ENCODE assay signal across 1 cellular context in the genomic region with DNA sequence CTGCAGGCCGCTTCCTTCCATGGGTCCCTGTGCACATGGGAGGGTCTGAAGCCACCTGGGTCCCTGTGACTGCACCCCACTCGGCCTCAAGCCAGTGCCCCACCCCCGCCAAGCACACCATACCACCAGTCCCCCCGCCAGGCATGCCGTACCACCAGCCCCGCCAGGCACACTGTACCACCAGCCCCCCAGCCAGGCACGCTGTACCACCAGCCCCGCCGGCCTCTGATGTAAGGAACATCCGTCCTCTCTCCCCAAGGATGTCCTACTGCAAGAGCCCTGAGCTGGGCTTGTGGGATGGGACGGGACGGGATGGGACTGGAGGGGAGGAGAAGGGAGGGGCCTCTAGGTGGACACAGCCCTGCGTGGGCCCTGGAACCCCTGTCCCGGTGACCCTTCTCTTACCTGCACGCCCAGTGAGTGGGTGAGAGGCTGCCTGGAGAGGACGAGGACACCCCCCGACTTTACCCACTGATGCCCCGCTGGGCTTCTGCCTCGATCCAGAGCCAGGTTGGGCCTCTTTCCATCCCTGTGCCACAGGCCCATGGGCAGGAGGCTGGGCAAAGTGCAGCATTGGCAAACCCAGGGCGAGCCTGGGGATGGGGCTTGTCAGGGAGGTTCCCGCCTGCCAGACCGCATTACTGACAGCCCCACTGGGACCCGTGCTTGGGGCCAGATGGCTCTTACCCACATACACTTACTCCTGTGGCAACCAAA.
TF ChIP-seq lines count a peak whose summit lies in the region.

No MANE protein-coding gene starts in this region.

TF ChIP-seq in SK-N-SH, 30 proteins besides CTCF, POLR2A, EP300 and RAD21 (continued from another document):
- TF ChIP-seq, protein P1, sequence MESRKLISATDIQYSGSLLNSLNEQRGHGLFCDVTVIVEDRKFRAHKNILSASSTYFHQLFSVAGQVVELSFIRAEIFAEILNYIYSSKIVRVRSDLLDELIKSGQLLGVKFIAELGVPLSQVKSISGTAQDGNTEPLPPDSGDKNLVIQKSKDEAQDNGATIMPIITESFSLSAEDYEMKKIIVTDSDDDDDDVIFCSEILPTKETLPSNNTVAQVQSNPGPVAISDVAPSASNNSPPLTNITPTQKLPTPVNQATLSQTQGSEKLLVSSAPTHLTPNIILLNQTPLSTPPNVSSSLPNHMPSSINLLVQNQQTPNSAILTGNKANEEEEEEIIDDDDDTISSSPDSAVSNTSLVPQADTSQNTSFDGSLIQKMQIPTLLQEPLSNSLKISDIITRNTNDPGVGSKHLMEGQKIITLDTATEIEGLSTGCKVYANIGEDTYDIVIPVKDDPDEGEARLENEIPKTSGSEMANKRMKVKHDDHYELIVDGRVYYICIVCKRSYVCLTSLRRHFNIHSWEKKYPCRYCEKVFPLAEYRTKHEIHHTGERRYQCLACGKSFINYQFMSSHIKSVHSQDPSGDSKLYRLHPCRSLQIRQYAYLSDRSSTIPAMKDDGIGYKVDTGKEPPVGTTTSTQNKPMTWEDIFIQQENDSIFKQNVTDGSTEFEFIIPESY (IDR thresholded peaks at IDR 0.05; ENCODE audit: borderline replicate concordance, low read depth), result no peak
- TF ChIP-seq, protein P2, sequence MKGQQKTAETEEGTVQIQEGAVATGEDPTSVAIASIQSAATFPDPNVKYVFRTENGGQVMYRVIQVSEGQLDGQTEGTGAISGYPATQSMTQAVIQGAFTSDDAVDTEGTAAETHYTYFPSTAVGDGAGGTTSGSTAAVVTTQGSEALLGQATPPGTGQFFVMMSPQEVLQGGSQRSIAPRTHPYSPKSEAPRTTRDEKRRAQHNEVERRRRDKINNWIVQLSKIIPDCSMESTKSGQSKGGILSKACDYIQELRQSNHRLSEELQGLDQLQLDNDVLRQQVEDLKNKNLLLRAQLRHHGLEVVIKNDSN (IDR thresholded peaks at IDR 0.05; ENCODE audit: borderline replicate concordance, low read depth), result no peak
- TF ChIP-seq, protein P3, sequence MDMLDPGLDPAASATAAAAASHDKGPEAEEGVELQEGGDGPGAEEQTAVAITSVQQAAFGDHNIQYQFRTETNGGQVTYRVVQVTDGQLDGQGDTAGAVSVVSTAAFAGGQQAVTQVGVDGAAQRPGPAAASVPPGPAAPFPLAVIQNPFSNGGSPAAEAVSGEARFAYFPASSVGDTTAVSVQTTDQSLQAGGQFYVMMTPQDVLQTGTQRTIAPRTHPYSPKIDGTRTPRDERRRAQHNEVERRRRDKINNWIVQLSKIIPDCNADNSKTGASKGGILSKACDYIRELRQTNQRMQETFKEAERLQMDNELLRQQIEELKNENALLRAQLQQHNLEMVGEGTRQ (IDR thresholded peaks at IDR 0.05; ENCODE audit: borderline replicate concordance, low read depth, low read length), result no peak
- TF ChIP-seq SIN3A (IDR thresholded peaks at IDR 0.05; ENCODE audit: borderline replicate concordance, low read depth, low read length), result no peak
- TF ChIP-seq, protein P4, sequence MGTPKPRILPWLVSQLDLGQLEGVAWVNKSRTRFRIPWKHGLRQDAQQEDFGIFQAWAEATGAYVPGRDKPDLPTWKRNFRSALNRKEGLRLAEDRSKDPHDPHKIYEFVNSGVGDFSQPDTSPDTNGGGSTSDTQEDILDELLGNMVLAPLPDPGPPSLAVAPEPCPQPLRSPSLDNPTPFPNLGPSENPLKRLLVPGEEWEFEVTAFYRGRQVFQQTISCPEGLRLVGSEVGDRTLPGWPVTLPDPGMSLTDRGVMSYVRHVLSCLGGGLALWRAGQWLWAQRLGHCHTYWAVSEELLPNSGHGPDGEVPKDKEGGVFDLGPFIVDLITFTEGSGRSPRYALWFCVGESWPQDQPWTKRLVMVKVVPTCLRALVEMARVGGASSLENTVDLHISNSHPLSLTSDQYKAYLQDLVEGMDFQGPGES (IDR thresholded peaks at IDR 0.05; ENCODE audit: low read depth, low read length), result no peak
- no peak for TF ChIP-seq TCF12 (IDR thresholded peaks at IDR 0.05)
- no peak for TF ChIP-seq TEAD4 (IDR thresholded peaks at IDR 0.05; ENCODE audit: borderline replicate concordance, insufficient read depth)
- TF ChIP-seq MEF2A (IDR thresholded peaks at IDR 0.05; ENCODE audit: borderline replicate concordance, low read depth), result no peak
- TF ChIP-seq EZH2phosphoT487 (IDR thresholded peaks at IDR 0.05; ENCODE audit: borderline replicate concordance, low read depth), result no peak
- no peak for TF ChIP-seq NFIC (IDR thresholded peaks at IDR 0.05; ENCODE audit: borderline replicate concordance)
- TF ChIP-seq RFX5 (IDR thresholded peaks at IDR 0.05; ENCODE audit: low read length), result no peak
- no peak for TF ChIP-seq CHD2 (IDR thresholded peaks at IDR 0.05; ENCODE audit: low read length, partially characterized antibody)
- TF ChIP-seq TAF1 (IDR thresholded peaks at IDR 0.05; ENCODE audit: borderline replicate concordance, low read depth, low read length), result no peak
- TF ChIP-seq YY1 (IDR thresholded peaks at IDR 0.05; ENCODE audit: low read depth), result no peak
- no peak for TF ChIP-seq FOXM1 (IDR thresholded peaks at IDR 0.05; ENCODE audit: low read depth)
- no peak for TF ChIP-seq GABPA (IDR thresholded peaks at IDR 0.05; ENCODE audit: low read depth)
